19 cellular contexts compared by ENCODE assay signal in genomic region chr6:160792711-160793110, GRCh38.
DNase-seq lines count a peak whose midpoint lies in the region; ATAC-seq, FAIRE-seq and TF ChIP-seq lines count a peak whose summit lies in the region.
"Had no signal": no experiment of that assay in that cellular context is flagged by ENCODE, and none has a peak within 500 bp of the region (broad histone marks: within the 10 kb centered on the region; RNA-seq: fewer than 3 reads in every experiment).

No MANE protein-coding gene starts in this region.

- H4K20me1 ChIP-seq in HCT116 (ENCODE audit: insufficient read depth) (no peaks in the 10 kb centered on the region), PC-3 (ENCODE audit: low read length) (no peaks in the 10 kb centered on the region)

- DNase-seq in HCT116 (ENCODE audit: low read depth, low spot score) (no peak), PC-3 (peak; percentile 75), bronchial epithelial cell (ENCODE audit: low read depth) (peak; percentile 28), trophoblast cell (peak; percentile 82 to 92), NCI-H2171 treated with DMSO at 0.1 percent for 48 hours (lab: John Stamatoyannopoulos, UW) (no peak), mesenchymal stem cell (no peak), COLO668 (lab: John Stamatoyannopoulos, UW; ENCODE audit: unreplicated experiment) (no peak)
- DNase-seq: ACHN, C1 segment of cervical spinal cord, DND-41, GDM1, KBM-7, NCI-H1092, NCI-H146, NCI-H2081, NCI-H446 treated with DMSO at 0.1 percent for 48 hours, Right ventricle myocardium superior had no signal

- H3K9me3 ChIP-seq in HCT116 (ENCODE audit: control insufficient read depth in 1 of 2, insufficient read depth in 1 of 2, low read depth in 1 of 2, low read length in 2 of 2) (no peaks in the 10 kb centered on the region), PC-3 (ENCODE audit: low read length) (no peaks in the 10 kb centered on the region), trophoblast cell (ENCODE audit: insufficient read depth, low read depth, low read length) (peaks cover 2% of the 10 kb centered on the region), mesenchymal stem cell (ENCODE audit: control insufficient read depth, low read length) (peaks cover 2% of the 10 kb centered on the region)

- WGBS in trophoblast cell (ENCODE audit: extremely low coverage, insufficient coverage, insufficient read length), result no CpG with 5 or more reads among the region's 6 CpGs
- whole genome bisulfite sequencing in mesenchymal stem cell, result 65% methylated on average over 5 of the region's 6 CpGs

- H3K4me1 ChIP-seq in HCT116 (ENCODE audit: control insufficient read depth in 1 of 2, insufficient read depth in 2 of 2, low read length in 2 of 2) (peaks cover 12 to 46% of the 10 kb centered on the region in 2 experiments), PC-3 (ENCODE audit: insufficient read depth, low read length) (peaks cover 51% of the 10 kb centered on the region), trophoblast cell (ENCODE audit: control insufficient read depth in 1 of 2, insufficient read depth in 2 of 2, low read length in 2 of 2) (no peaks in the 10 kb centered on the region), mesenchymal stem cell (ENCODE audit: control insufficient read depth, insufficient read depth, low read depth, low read length) (no peaks in the 10 kb centered on the region)

- intact Hi-C loops in HCT116 (cut with micrococcal nuclease), result no loop called here
- intact Hi-C loops in PC-3 (cut with micrococcal nuclease), result no loop called here

- H3K4me2 ChIP-seq in HCT116 (ENCODE audit: low read length) (peak overlapping the region; percentile 61), PC-3 (ENCODE audit: low read length) (peak overlapping the region; percentile 61), trophoblast cell (ENCODE audit: low read length) (no peak overlapping the region), mesenchymal stem cell (ENCODE audit: low read length, poor library complexity, severe bottlenecking) (no peak overlapping the region)

- no peak for TF ChIP-seq CTCF in HCT116 (IDR thresholded peaks at IDR 0.05 in 2 of 3, conservative IDR thresholded peaks at IDR 0.05 in 1 of 3; ENCODE audit: borderline replicate concordance in 1 of 3, insufficient read depth in 1 of 3, low read depth in 2 of 3, low read length in 2 of 3)
- TF ChIP-seq CTCF in PC-3 (conservative IDR thresholded peaks at IDR 0.05; ENCODE audit: low read depth, low read length), result no peak
- TF ChIP-seq CTCF in bronchial epithelial cell (IDR thresholded peaks at IDR 0.05; ENCODE audit: insufficient read depth, low read length, severe bottlenecking), result no peak

- CTCF ChIA-PET in HCT116 (lab: Charles Lee) (interaction anchor here (1.4 to 2.5 kb wide), 2 partner anchors 138 to 578 kb away, joined by 4 to 6 read pairs; no protein-coding TSS in a partner anchor), PC-3 (lab: Charles Lee) (no interaction called here)

- H3K27me3 ChIP-seq in HCT116 (ENCODE audit: insufficient read depth, low read length) (no peaks in the 10 kb centered on the region), PC-3 (ENCODE audit: low read length) (no peaks in the 10 kb centered on the region), bronchial epithelial cell (ENCODE audit: control insufficient read depth, insufficient read depth, low read length) (no peaks in the 10 kb centered on the region), trophoblast cell (ENCODE audit: insufficient read depth, low read length) (no peaks in the 10 kb centered on the region), mesenchymal stem cell (ENCODE audit: control insufficient read depth in 1 of 2, insufficient read depth in 1 of 2, low read length in 2 of 2) (no peaks in the 10 kb centered on the region)

- H3K18ac ChIP-seq in trophoblast cell (ENCODE audit: low read length) (no peak overlapping the region), mesenchymal stem cell (ENCODE audit: low read depth in 1 of 2, low read length in 2 of 2) (no peak overlapping the region)

- peak overlapping the region; percentile 67; the same call in 1 of the 2 replicates for H3K27ac ChIP-seq in HCT116 (ENCODE audit: low read depth, low read length)
- peak overlapping the region; percentile 100 for H3K27ac ChIP-seq in PC-3 (ENCODE audit: low read length)
- no peak overlapping the region for H3K27ac ChIP-seq in trophoblast cell (ENCODE audit: low read depth, low read length)
- H3K27ac ChIP-seq in mesenchymal stem cell (ENCODE audit: low read length, poor library complexity, severe bottlenecking), result no peak overlapping the region
- H3K27ac ChIP-seq: SK-N-MC had no signal

- H3K23ac ChIP-seq in trophoblast cell (ENCODE audit: low read length) (no peak overlapping the region), mesenchymal stem cell (ENCODE audit: low read length in 2 of 2) (no peak overlapping the region)

- H2BK12ac ChIP-seq in trophoblast cell (ENCODE audit: low read length) (no peak overlapping the region), mesenchymal stem cell (ENCODE audit: low read length in 2 of 2) (no peak overlapping the region)

- H3K4me3 ChIP-seq in HCT116 (replicated peaks in 1 of 2; ENCODE audit: low read depth in 1 of 2, low read length in 2 of 2), result peak overlapping the region in 1 of 2 experiments; percentile 18; a peak in 1 of 4 replicates
- H3K4me3 ChIP-seq in PC-3 (ENCODE audit: low read length), result no peak overlapping the region
- no peak overlapping the region for H3K4me3 ChIP-seq in bronchial epithelial cell (ENCODE audit: low read depth, low read length)
- H3K4me3 ChIP-seq in trophoblast cell (ENCODE audit: low read depth, low read length), result no peak overlapping the region
- no peak overlapping the region for H3K4me3 ChIP-seq in mesenchymal stem cell (ENCODE audit: insufficient read depth in 1 of 2, low read depth in 1 of 2, low read length in 2 of 2)
- H3K4me3 ChIP-seq: SK-N-MC had no signal

- H3F3A ChIP-seq in PC-3 (ENCODE audit: low read length, unreplicated experiment), result no peaks in the 10 kb centered on the region

- H3K9ac ChIP-seq in HCT116 (ENCODE audit: low read length) (peak overlapping the region; percentile 2; the same call in 1 of the 2 replicates), PC-3 (ENCODE audit: low read length) (peak overlapping the region; percentile 82), trophoblast cell (ENCODE audit: low read length) (no peak overlapping the region), mesenchymal stem cell (ENCODE audit: low read length) (no peak overlapping the region)

- no peak overlapping the region for H4K91ac ChIP-seq in trophoblast cell (ENCODE audit: low read depth, low read length)
- H4K91ac ChIP-seq in mesenchymal stem cell (ENCODE audit: low read length), result no peak overlapping the region

- H3K79me1 ChIP-seq in trophoblast cell (ENCODE audit: low read length) (no peaks in the 10 kb centered on the region), mesenchymal stem cell (replicated peaks; ENCODE audit: low read length, poor library complexity, severe bottlenecking) (no peaks in the 10 kb centered on the region)

- no peak; the same call in 1 of the 2 replicates for ATAC-seq in HCT116
- ATAC-seq in PC-3, result peak; percentile 30
- ATAC-seq in HG03439 (IDR thresholded peaks at IDR 0.05; ENCODE audit: unreplicated experiment), result no peak

- H2BK120ac ChIP-seq in trophoblast cell (ENCODE audit: insufficient read depth, low read length, poor library complexity) (no peak overlapping the region), mesenchymal stem cell (ENCODE audit: low read depth, low read length) (no peak overlapping the region)

- H2AK5ac ChIP-seq in trophoblast cell (ENCODE audit: low read length) (no peak overlapping the region), mesenchymal stem cell (ENCODE audit: low read length, severe bottlenecking) (no peak overlapping the region)

- H3K79me2 ChIP-seq in HCT116 (ENCODE audit: insufficient read depth, low read length) (no peaks in the 10 kb centered on the region), PC-3 (ENCODE audit: low read length) (no peaks in the 10 kb centered on the region), trophoblast cell (ENCODE audit: control insufficient read depth, insufficient read depth, low read length, poor library complexity) (no peaks in the 10 kb centered on the region)

- FAIRE-seq in bronchial epithelial cell (lab: Jason Lieb, UNC), result no peak

- no peak overlapping the region for H2BK15ac ChIP-seq in mesenchymal stem cell (ENCODE audit: low read depth, poor library complexity, severe bottlenecking)

- TF ChIP-seq RAD21 in HCT116 (IDR thresholded peaks at IDR 0.05; ENCODE audit: low read depth), result no peak

- H3K14ac ChIP-seq in trophoblast cell (ENCODE audit: low read length), result no peak overlapping the region
- H3K14ac ChIP-seq in mesenchymal stem cell (ENCODE audit: low read length in 2 of 2), result no peak overlapping the region

- H3K36me3 ChIP-seq in HCT116 (ENCODE audit: control insufficient read depth in 1 of 2, insufficient read depth in 2 of 2, low read length in 2 of 2), result no peaks in the 10 kb centered on the region
- no peaks in the 10 kb centered on the region for H3K36me3 ChIP-seq in PC-3 (ENCODE audit: low read depth, low read length)
- H3K36me3 ChIP-seq in bronchial epithelial cell (ENCODE audit: control insufficient read depth, insufficient read depth, low read length), result no peaks in the 10 kb centered on the region
- H3K36me3 ChIP-seq in trophoblast cell (ENCODE audit: control insufficient read depth in 1 of 2, insufficient read depth in 2 of 2, low read length in 2 of 2), result no peaks in the 10 kb centered on the region
- H3K36me3 ChIP-seq in mesenchymal stem cell (ENCODE audit: control insufficient read depth in 1 of 2, insufficient read depth in 2 of 2, low read depth in 1 of 2, low read length in 2 of 2), result no peaks in the 10 kb centered on the region

- RAD21 ChIA-PET in HCT116 (lab: Charles Lee; ENCODE audit: low non-redundant PET in 1 of 2, low total read pairs in 2 of 2, uncharacterized antibody in 2 of 2, unreplicated experiment in 2 of 2), result no interaction called here

- POLR2A ChIA-PET in HCT116 (lab: Charles Lee) (no interaction called here), PC-3 (lab: Charles Lee; ENCODE audit: unreplicated experiment) (no interaction called here)

- H2BK5ac ChIP-seq in trophoblast cell (ENCODE audit: low read depth, low read length, poor library complexity), result no peak overlapping the region
- H2BK5ac ChIP-seq in mesenchymal stem cell (ENCODE audit: low read depth, low read length, poor library complexity, severe bottlenecking), result no peak overlapping the region

- BruUV-seq in HCT116 (replicated peaks; lab: Mats Ljungman, UMichigan) (no TSS peak), PC-3 (replicated peaks; lab: Mats Ljungman, UMichigan) (no TSS peak)

- no peak overlapping the region for H4K12ac ChIP-seq in trophoblast cell (ENCODE audit: low read depth, low read length)

- peak overlapping the region; percentile 97 for H2AFZ ChIP-seq in HCT116 (ENCODE audit: low read depth, low read length, poor library complexity, severe bottlenecking)
- no peak overlapping the region for H2AFZ ChIP-seq in PC-3 (ENCODE audit: low read length)
- H2AFZ ChIP-seq in trophoblast cell (ENCODE audit: insufficient read depth, low read length, poor library complexity), result no peak overlapping the region
- H2AFZ ChIP-seq in mesenchymal stem cell (ENCODE audit: low read depth, low read length), result no peak overlapping the region

- no peak for TF ChIP-seq POLR2A in HCT116 (IDR thresholded peaks at IDR 0.05; ENCODE audit: borderline replicate concordance, extremely low read depth, insufficient read depth, insufficient read length)

- no peak overlapping the region for H4K8ac ChIP-seq in trophoblast cell (ENCODE audit: low read depth, low read length)
- no peak overlapping the region for H4K8ac ChIP-seq in mesenchymal stem cell (ENCODE audit: low read length)

- H3K4ac ChIP-seq in trophoblast cell (ENCODE audit: low read depth, low read length), result no peak overlapping the region
- H3K4ac ChIP-seq in mesenchymal stem cell (ENCODE audit: low read depth in 1 of 2, low read length in 2 of 2), result no peak overlapping the region

- H3K9me2 ChIP-seq in HCT116 (ENCODE audit: insufficient read depth) (no peaks in the 10 kb centered on the region), PC-3 (replicated peaks; ENCODE audit: low read length) (no peaks in the 10 kb centered on the region)

Comparison
In these comparisons a context has a peak if more than half of its experiments do, and no peak if none do; other contexts are left out.
1. DNase-seq: peak in PC-3 (single experiment), bronchial epithelial cell (single experiment) and trophoblast cell (2 of 2); none in HCT116 (single experiment), NCI-H2171 treated with DMSO at 0.1 percent for 48 hours (single experiment), mesenchymal stem cell (single experiment) and COLO668 (single experiment).
2. H3K27ac ChIP-seq: peak in HCT116 (single experiment) and PC-3 (single experiment); none in trophoblast cell (single experiment) and mesenchymal stem cell (single experiment).
3. H3K4me2 ChIP-seq: peak in HCT116 (single experiment) and PC-3 (single experiment); none in trophoblast cell (single experiment) and mesenchymal stem cell (single experiment).
4. H3K9ac ChIP-seq: peak in HCT116 (single experiment) and PC-3 (single experiment); none in trophoblast cell (single experiment) and mesenchymal stem cell (single experiment).